ENCODE assay signal across 15 cellular contexts in the genomic region with DNA sequence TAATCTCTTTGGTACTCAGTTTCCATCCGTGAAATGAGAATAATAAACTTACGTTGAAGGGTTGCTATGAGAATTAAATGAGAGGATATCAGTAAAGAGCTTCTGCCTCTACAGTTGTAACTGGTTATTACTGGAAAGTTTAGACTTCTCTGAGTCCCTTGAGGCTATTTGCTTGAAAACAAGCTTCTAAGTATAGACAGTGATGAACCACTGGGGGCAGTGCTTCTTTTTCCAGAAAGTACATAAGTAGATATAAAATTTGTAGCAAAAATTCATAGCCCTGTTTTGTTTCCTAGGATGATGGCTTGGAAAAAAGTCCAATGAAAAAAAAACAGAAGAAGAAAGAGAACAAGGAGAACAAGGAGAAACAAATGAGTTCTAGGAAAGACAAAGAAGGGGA.
DNase-seq lines count a peak whose midpoint lies in the region; ATAC-seq and TF ChIP-seq lines count a peak whose summit lies in the region.
"Had no signal": no experiment of that assay in that cellular context is flagged by ENCODE, and none has a peak within 500 bp of the region (broad histone marks: within the 10 kb centered on the region; RNA-seq: fewer than 3 reads in every experiment).

No MANE protein-coding gene starts in this region.

- H3K4me1 ChIP-seq in Loucy (ENCODE audit: insufficient read depth, low read length, poor library complexity, severe bottlenecking) (no peaks in the 10 kb centered on the region), psoas muscle (peaks cover 17% of the 10 kb centered on the region)
- H3K4me1 ChIP-seq in CD8-positive, alpha-beta memory T cell (ENCODE audit: insufficient read depth, low read length), result no peaks in the 10 kb centered on the region

- no peak overlapping the region for H3K9ac ChIP-seq in Loucy (ENCODE audit: low read depth, low read length, poor library complexity, severe bottlenecking)

- no peaks in the 10 kb centered on the region for H3K79me2 ChIP-seq in Loucy (ENCODE audit: insufficient read depth, low read length)

- H3K4me3 ChIP-seq in Loucy (ENCODE audit: low read length, poor library complexity, severe bottlenecking) (no peak overlapping the region), psoas muscle (no peak overlapping the region)
- H3K4me3 ChIP-seq in CD8-positive, alpha-beta memory T cell (ENCODE audit: low read length), result no peak overlapping the region
- H3K4me3 ChIP-seq: ovary had no signal

- ATAC-seq in psoas muscle, result no peak
- no peak for ATAC-seq in HG03196 (IDR thresholded peaks at IDR 0.05; ENCODE audit: unreplicated experiment)
- ATAC-seq: left lobe of liver had no signal

- CTCF ChIA-PET in CD8-positive, alpha-beta memory T cell (lab: Charles Lee), result no interaction called here

- H3F3A ChIP-seq in Loucy (ENCODE audit: low read depth), result no peaks in the 10 kb centered on the region

- H3K27me3 ChIP-seq in Loucy (ENCODE audit: insufficient read depth, low read length, poor library complexity, severe bottlenecking) (no peaks in the 10 kb centered on the region), psoas muscle (ENCODE audit: insufficient read depth in 3 of 3, low read length in 2 of 3) (no peaks in the 10 kb centered on the region)
- no peaks in the 10 kb centered on the region for H3K27me3 ChIP-seq in CD8-positive, alpha-beta memory T cell (ENCODE audit: insufficient read depth, low read length, poor library complexity, severe bottlenecking)
- H3K27me3 ChIP-seq: ovary had no signal

- H2AFZ ChIP-seq in Loucy (ENCODE audit: low read length), result no peak overlapping the region

- H3K27me3 Mint-ChIP-seq in activated T-cell treated with anti-CD3 and anti-CD28 coated beads, Interleukin-2, amount 50 U/mL, for 24 hours, result no peaks in the 10 kb centered on the region
- no peaks in the 10 kb centered on the region for H3K27me3 Mint-ChIP-seq in chondrocyte (ENCODE audit: low read depth)
- H3K27me3 Mint-ChIP-seq in CD8-positive, alpha-beta memory T cell, result peaks cover 0 to 2% of the 10 kb centered on the region in 2 donors

- intact Hi-C loops in psoas muscle (cut with DNase I) (no loop called here), posterior vena cava (cut with DNase I) (no loop called here)

- H3K4me1 Mint-ChIP-seq in activated T-cell treated with anti-CD3 and anti-CD28 coated beads, Interleukin-2, amount 50 U/mL, for 24 hours (ENCODE audit: low read depth), result no peaks in the 10 kb centered on the region
- peaks cover 14% of the 10 kb centered on the region for H3K4me1 Mint-ChIP-seq in chondrocyte (ENCODE audit: low read depth)
- H3K4me1 Mint-ChIP-seq in CD8-positive, alpha-beta memory T cell, result peaks cover 4 to 10% (median 9%) of the 10 kb centered on the region in 3 donors

- no peaks in the 10 kb centered on the region for H4K20me1 ChIP-seq in Loucy (ENCODE audit: insufficient read depth, low read length, poor library complexity, severe bottlenecking)

- H3K9me2 ChIP-seq in Loucy (replicated peaks; ENCODE audit: low read depth, low read length), result no peaks in the 10 kb centered on the region

- TF ChIP-seq CTCF in Loucy (conservative IDR thresholded peaks at IDR 0.05; ENCODE audit: low read length), result peak; percentile 40
- peak; percentile 61 for TF ChIP-seq CTCF in chondrocyte (IDR thresholded peaks at IDR 0.05)
- TF ChIP-seq CTCF in psoas muscle (IDR thresholded peaks at IDR 0.05), result no peak

- H3K27ac ChIP-seq in psoas muscle, result peak overlapping the region; percentile 28
- H3K27ac ChIP-seq in CD8-positive, alpha-beta memory T cell (ENCODE audit: low read depth, low read length), result no peak overlapping the region
- H3K27ac ChIP-seq: ovary had no signal

- POLR2A ChIA-PET in CD8-positive, alpha-beta memory T cell (lab: Charles Lee), result interaction anchor here (0.5 kb wide), 1 partner anchor 158 kb away, joined by 5 read pairs; no protein-coding TSS in a partner anchor

- peaks cover 89% of the 10 kb centered on the region for H3K36me3 ChIP-seq in Loucy (ENCODE audit: insufficient read depth, low read length)
- peaks cover 25 to 100% of the 10 kb centered on the region in 2 donors for H3K36me3 ChIP-seq in psoas muscle (ENCODE audit: insufficient read depth in 1 of 2, low read depth in 1 of 2)
- H3K36me3 ChIP-seq in CD8-positive, alpha-beta memory T cell (ENCODE audit: insufficient read depth, low read length), result peaks cover 84% of the 10 kb centered on the region
- H3K36me3 ChIP-seq: ovary had no signal

- H3K27ac Mint-ChIP-seq in activated T-cell treated with anti-CD3 and anti-CD28 coated beads, Interleukin-2, amount 50 U/mL, for 24 hours, result peak overlapping the region; percentile 35
- peak overlapping the region; percentile 8 for H3K27ac Mint-ChIP-seq in chondrocyte (ENCODE audit: unreplicated experiment)
- peak overlapping the region in 3 of 8 donors; percentile 35 to 77 (median 59) for H3K27ac Mint-ChIP-seq in CD8-positive, alpha-beta memory T cell

- no peak overlapping the region for H3K4me3 Mint-ChIP-seq in activated T-cell treated with anti-CD3 and anti-CD28 coated beads, Interleukin-2, amount 50 U/mL, for 24 hours
- no peak overlapping the region for H3K4me3 Mint-ChIP-seq in chondrocyte (ENCODE audit: unreplicated experiment)
- no peak overlapping the region for H3K4me3 Mint-ChIP-seq in CD8-positive, alpha-beta memory T cell

- H3K9me3 ChIP-seq in Loucy (ENCODE audit: insufficient read depth, low read depth, low read length), result no peaks in the 10 kb centered on the region
- no peaks in the 10 kb centered on the region for H3K9me3 ChIP-seq in psoas muscle
- no peaks in the 10 kb centered on the region for H3K9me3 ChIP-seq in CD8-positive, alpha-beta memory T cell (ENCODE audit: low read length)
- H3K9me3 ChIP-seq: ovary had no signal

- no peak overlapping the region for H3K4me2 ChIP-seq in Loucy (ENCODE audit: low read depth, low read length, poor library complexity, severe bottlenecking)

- H3K9me3 Mint-ChIP-seq in activated T-cell treated with anti-CD3 and anti-CD28 coated beads, Interleukin-2, amount 50 U/mL, for 24 hours, result no peaks in the 10 kb centered on the region
- no peaks in the 10 kb centered on the region for H3K9me3 Mint-ChIP-seq in chondrocyte (ENCODE audit: low read depth)
- H3K9me3 Mint-ChIP-seq in CD8-positive, alpha-beta memory T cell, result no peaks in the 10 kb centered on the region

- WGBS in psoas muscle, 3 donors, result 83 to 90% (median 88%) methylated on average over 2 of the region's 2 CpGs

- no peak for DNase-seq in activated T-cell treated with anti-CD3 and anti-CD28 coated beads, Interleukin-2, amount 50 U/mL, for 24 hours
- DNase-seq in activated T-cell treated with anti-CD3 and anti-CD28 coated beads, Interleukin-2, amount 50 U/mL, for 48 hours, result no peak
- no peak for DNase-seq in chondrocyte (ENCODE audit: low spot score)
- no peak for DNase-seq in psoas muscle
- DNase-seq in CD8-positive, alpha-beta memory T cell, result no peak
- DNase-seq in posterior vena cava (ENCODE audit: low spot score), result no peak
- DNase-seq: activated CD8-positive, alpha-beta memory T cell treated with anti-CD3 and anti-CD28 coated beads, Interleukin-2, amount 50 U/mL, for 4 hours; AML-193; central memory CD4-positive, alpha-beta T cell; NCI-H146; NK-92 treated with Interleukin-12 subunit alpha and Interleukin-12 subunit beta, amount 100 ng/mL, for 24 hours; ovary had no signal

- peaks cover 96% of the 10 kb centered on the region for H3K36me3 Mint-ChIP-seq in activated T-cell treated with anti-CD3 and anti-CD28 coated beads, Interleukin-2, amount 50 U/mL, for 24 hours (ENCODE audit: low read depth)
- H3K36me3 Mint-ChIP-seq in chondrocyte (ENCODE audit: low read depth), result peaks cover 60% of the 10 kb centered on the region
- H3K36me3 Mint-ChIP-seq in CD8-positive, alpha-beta memory T cell, result peaks cover 11 to 94% (median 38%) of the 10 kb centered on the region in 3 donors
